ENCODE assay signal across 26 cellular contexts in genomic region chr18:36142751-36143150, GRCh38. TPM values are rescaled to one million over a fixed set of nuclear protein-coding genes. Genes with fewer than 3 reads are reported as not detected.
"Had no signal": no experiment of that assay in that cellular context is flagged by ENCODE, and none has a peak within 500 bp of the region (broad histone marks: within the 10 kb centered on the region; RNA-seq: fewer than 3 reads in every experiment).

No MANE protein-coding gene starts in this region.

- H3K4me1 Mint-ChIP-seq: stimulated activated memory B cell treated with anti-CD40 and anti-IgM and Interleukin-4, amounts not matched to agents 10 μg/mL and 1 μg/mL and 100 μg/mL, for 72 hours had no signal

- H3K9me3 ChIP-seq: left lung, lower lobe of right lung, mucosa of descending colon, ovary, right atrium auricular region, right lobe of liver, suprapubic skin, thoracic aorta, tibial artery, upper lobe of right lung had no signal

- H3K4me3 Mint-ChIP-seq: naive thymus-derived CD4-positive, alpha-beta T cell; natural killer cell treated with Interleukin-12 subunit alpha and Interleukin-12 subunit beta and Interleukin-15 and Interleukin-18, amount 100 ng/mL, for 72 hours; stimulated activated memory B cell treated with anti-CD40 and anti-IgM and Interleukin-4, amounts not matched to agents 10 μg/mL and 1 μg/mL and 100 μg/mL, for 72 hours had no signal

- H3K27ac Mint-ChIP-seq: natural killer cell treated with Interleukin-12 subunit alpha and Interleukin-12 subunit beta and Interleukin-15 and Interleukin-18, amount 100 ng/mL, for 72 hours; stimulated activated memory B cell treated with anti-CD40 and anti-IgM and Interleukin-4, amounts not matched to agents 10 μg/mL and 1 μg/mL and 100 μg/mL, for 72 hours had no signal

- H3K27me3 Mint-ChIP-seq: naive thymus-derived CD4-positive, alpha-beta T cell; natural killer cell treated with Interleukin-12 subunit alpha and Interleukin-12 subunit beta and Interleukin-15 and Interleukin-18, amount 100 ng/mL, for 72 hours; progenitor cell of endocrine pancreas; stimulated activated memory B cell treated with anti-CD40 and anti-IgM and Interleukin-4, amounts not matched to agents 10 μg/mL and 1 μg/mL and 100 μg/mL, for 72 hours had no signal

- H3K9me3 Mint-ChIP-seq: naive thymus-derived CD4-positive, alpha-beta T cell; natural killer cell treated with Interleukin-12 subunit alpha and Interleukin-12 subunit beta and Interleukin-15 and Interleukin-18, amount 100 ng/mL, for 72 hours; stimulated activated memory B cell treated with anti-CD40 and anti-IgM and Interleukin-4, amounts not matched to agents 10 μg/mL and 1 μg/mL and 100 μg/mL, for 72 hours had no signal

- FAIRE-seq: keratinocyte, urothelium cell line had no signal

- H3K4me3 ChIP-seq: left lung, lower lobe of right lung, mucosa of descending colon, ovary, right atrium auricular region, right lobe of liver, suprapubic skin, thoracic aorta, tibial artery, upper lobe of right lung had no signal

- H3K36me3 ChIP-seq: ovary had no signal

- ATAC-seq: left cardiac atrium; left lung; lower lobe of right lung; mucosa of descending colon; naive thymus-derived CD4-positive, alpha-beta T cell; natural killer cell treated with Interleukin-12 subunit alpha and Interleukin-12 subunit beta and Interleukin-15 and Interleukin-18, amount 100 ng/mL, for 72 hours; right lobe of liver; stimulated activated memory B cell treated with anti-CD40 and anti-IgM and Interleukin-4, amounts not matched to agents 10 μg/mL and 1 μg/mL and 100 μg/mL, for 72 hours; upper lobe of right lung had no signal

- DNase-seq: hippocampal formation; kidney glomerular epithelial cell; left cardiac atrium; left lung; lower lobe of right lung; mammary epithelial cell; midbrain; mucosa of descending colon; naive thymus-derived CD4-positive, alpha-beta T cell; ovary; right lobe of liver; stimulated activated CD4-positive, alpha-beta T cell treated with anti-CD3 and anti-CD28 coated beads, Interleukin-12 subunit alpha, Interleukin-12 subunit beta, amount 100 ng/mL, for 4 hours; stimulated activated CD4-positive, alpha-beta T cell treated with anti-CD3 and anti-CD28 coated beads, Interleukin-15, amount 100 ng/mL, for 24 hours; stimulated activated CD4-positive, alpha-beta T cell treated with anti-CD3 and anti-CD28 coated beads, Interleukin-4, amount 100 ng/mL, for 24 hours; stimulated activated naive CD4-positive, alpha-beta T cell treated with Interleukin-2 at 50 U/mL for 16 hours; tibial artery; upper lobe of right lung had no signal

- H3K4me1 ChIP-seq: left lung, lower lobe of right lung, right atrium auricular region, right lobe of liver, suprapubic skin, tibial artery, upper lobe of right lung had no signal

- H3K27ac ChIP-seq: left lung, lower lobe of right lung, ovary, right atrium auricular region, right lobe of liver, suprapubic skin, thoracic aorta, tibial artery, upper lobe of right lung had no signal

- H3K27me3 ChIP-seq: left lung, ovary, right atrium auricular region, right lobe of liver, suprapubic skin, tibial artery, upper lobe of right lung had no signal

RNA-seq across cellular contexts. Expression of gene MOCOS, which starts 44.5 kb away (rescaled TPM):
- polyA plus RNA-seq: naive thymus-derived CD4-positive, alpha-beta T cell; neural cell had no signal
